Comparison of ENCODE assay signal across 29 cellular contexts in genomic region chr5:172045315-172045632, GRCh38. TPM values are rescaled to one million over a fixed set of nuclear protein-coding genes. Genes with fewer than 3 reads are reported as not detected.
DNase-seq lines count a peak whose midpoint lies in the region; ATAC-seq and TF ChIP-seq lines count a peak whose summit lies in the region.
"Had no signal": no experiment of that assay in that cellular context is flagged by ENCODE, and none has a peak within 500 bp of the region (broad histone marks: within the 10 kb centered on the region; RNA-seq: fewer than 3 reads in every experiment).

No MANE protein-coding gene starts in this region.

- DNase-seq in stimulated activated naive CD8-positive, alpha-beta T cell treated with anti-CD3 and anti-CD28 coated beads, Interleukin-15, Interleukin-2, amounts not matched to agents 100 U/mL and 50 U/mL, for 24 hours: no peak
- DNase-seq in activated CD8-positive, alpha-beta T cell treated with anti-CD3 and anti-CD28 coated beads for 36 hours: no peak
- no peak for DNase-seq in immature natural killer cell
- DNase-seq in NCI-H1105 treated with DMSO at 0.1 percent for 48 hours (lab: John Stamatoyannopoulos, UW): no peak
- DNase-seq in LoVo (ENCODE audit: low spot score): no peak
- DNase-seq: activated CD4-positive, alpha-beta T cell treated with anti-CD3 and anti-CD28 coated beads for 1 hour; activated naive CD4-positive, alpha-beta T cell treated with anti-CD3 and anti-CD28 coated beads for 36 hours; activated T-cell treated with anti-CD3 and anti-CD28 coated beads, Interleukin-2, amount 50 U/mL, for 4 hours; C1 segment of cervical spinal cord; Calu3; colonic mucosa; DND-41; effector memory CD4-positive, alpha-beta T cell; GF-D8; mesenchymal stem cell; NCI-H146; NCI-H446 treated with DMSO at 0.1 percent for 48 hours; NCI-H774; nucleus accumbens; Right ventricle myocardium superior; stimulated activated CD4-positive, alpha-beta T cell treated with anti-CD3 and anti-CD28 coated beads, Interleukin-4, amount 100 ng/mL, for 1 hour; T-helper 2 cell; transverse colon had no signal

- no peak for ATAC-seq in stimulated activated naive CD8-positive, alpha-beta T cell treated with anti-CD3 and anti-CD28 coated beads, Interleukin-15, Interleukin-2, amounts not matched to agents 100 U/mL and 50 U/mL, for 24 hours
- no peak for ATAC-seq in activated CD8-positive, alpha-beta T cell treated with anti-CD3 and anti-CD28 coated beads for 36 hours
- no peak for ATAC-seq in HG03457 (IDR thresholded peaks at IDR 0.05; ENCODE audit: unreplicated experiment)
- ATAC-seq: activated T-cell treated with anti-CD3 and anti-CD28 coated beads, Interleukin-2, amount 50 U/mL, for 4 hours; left lobe of liver; Panc1; sciatic nerve had no signal

- intact Hi-C loops in activated CD8-positive, alpha-beta T cell treated with anti-CD3 and anti-CD28 coated beads for 36 hours (cut with micrococcal nuclease): no loop called here

- CTCF ChIA-PET in activated CD8-positive, alpha-beta T cell treated with anti-CD3 and anti-CD28 coated beads for 36 hours (lab: Charles Lee): interaction anchor here (2.0 kb wide), 1 partner anchor 134 kb away, joined by 13 read pairs; no protein-coding TSS in a partner anchor

- H3K9me3 Mint-ChIP-seq in stimulated activated naive CD8-positive, alpha-beta T cell treated with anti-CD3 and anti-CD28 coated beads, Interleukin-15, Interleukin-2, amounts not matched to agents 100 ng/mL and 50 ng/mL, for 24 hours: no peaks in the 10 kb centered on the region
- no peaks in the 10 kb centered on the region for H3K9me3 Mint-ChIP-seq in activated CD8-positive, alpha-beta T cell treated with anti-CD3 and anti-CD28 coated beads for 36 hours
- no peaks in the 10 kb centered on the region for H3K9me3 Mint-ChIP-seq in immature natural killer cell
- H3K9me3 Mint-ChIP-seq: activated naive CD4-positive, alpha-beta T cell treated with anti-CD3 and anti-CD28 coated beads for 36 hours; activated T-cell treated with anti-CD3 and anti-CD28 coated beads, Interleukin-2, amount 50 U/mL, for 4 hours had no signal

- peaks cover 18% of the 10 kb centered on the region for H3K4me1 Mint-ChIP-seq in stimulated activated naive CD8-positive, alpha-beta T cell treated with anti-CD3 and anti-CD28 coated beads, Interleukin-15, Interleukin-2, amounts not matched to agents 100 ng/mL and 50 ng/mL, for 24 hours (ENCODE audit: low read depth)
- peaks cover 17% of the 10 kb centered on the region for H3K4me1 Mint-ChIP-seq in activated CD8-positive, alpha-beta T cell treated with anti-CD3 and anti-CD28 coated beads for 36 hours (ENCODE audit: low read depth)
- peaks cover 7 to 22% of the 10 kb centered on the region in 2 donors for H3K4me1 Mint-ChIP-seq in immature natural killer cell

- H3K4me3 Mint-ChIP-seq in stimulated activated naive CD8-positive, alpha-beta T cell treated with anti-CD3 and anti-CD28 coated beads, Interleukin-15, Interleukin-2, amounts not matched to agents 100 ng/mL and 50 ng/mL, for 24 hours: no peak overlapping the region
- no peak overlapping the region for H3K4me3 Mint-ChIP-seq in activated CD8-positive, alpha-beta T cell treated with anti-CD3 and anti-CD28 coated beads for 36 hours
- H3K4me3 Mint-ChIP-seq in immature natural killer cell: no peak overlapping the region
- H3K4me3 Mint-ChIP-seq: activated naive CD4-positive, alpha-beta T cell treated with anti-CD3 and anti-CD28 coated beads for 36 hours; activated T-cell treated with anti-CD3 and anti-CD28 coated beads, Interleukin-2, amount 50 U/mL, for 4 hours had no signal

- peaks cover 54% of the 10 kb centered on the region for H3K36me3 Mint-ChIP-seq in stimulated activated naive CD8-positive, alpha-beta T cell treated with anti-CD3 and anti-CD28 coated beads, Interleukin-15, Interleukin-2, amounts not matched to agents 100 ng/mL and 50 ng/mL, for 24 hours (ENCODE audit: low read depth)
- peaks cover 25% of the 10 kb centered on the region for H3K36me3 Mint-ChIP-seq in activated CD8-positive, alpha-beta T cell treated with anti-CD3 and anti-CD28 coated beads for 36 hours (ENCODE audit: low read depth)
- H3K36me3 Mint-ChIP-seq in immature natural killer cell: peaks cover 7 to 61% (median 38%) of the 10 kb centered on the region in 3 donors

- POLR2A ChIA-PET in activated CD8-positive, alpha-beta T cell treated with anti-CD3 and anti-CD28 coated beads for 36 hours (lab: Charles Lee): no interaction called here

- H3K27ac Mint-ChIP-seq in stimulated activated naive CD8-positive, alpha-beta T cell treated with anti-CD3 and anti-CD28 coated beads, Interleukin-15, Interleukin-2, amounts not matched to agents 100 ng/mL and 50 ng/mL, for 24 hours: peak overlapping the region; percentile 23
- H3K27ac Mint-ChIP-seq in activated CD8-positive, alpha-beta T cell treated with anti-CD3 and anti-CD28 coated beads for 36 hours: peak overlapping the region; percentile 67
- peak overlapping the region; percentile 45 to 84 (median 63) for H3K27ac Mint-ChIP-seq in immature natural killer cell
- H3K27ac Mint-ChIP-seq: activated naive CD4-positive, alpha-beta T cell treated with anti-CD3 and anti-CD28 coated beads for 36 hours; progenitor cell of endocrine pancreas had no signal

- H3K27me3 Mint-ChIP-seq in stimulated activated naive CD8-positive, alpha-beta T cell treated with anti-CD3 and anti-CD28 coated beads, Interleukin-15, Interleukin-2, amounts not matched to agents 100 ng/mL and 50 ng/mL, for 24 hours: no peaks in the 10 kb centered on the region
- H3K27me3 Mint-ChIP-seq in activated CD8-positive, alpha-beta T cell treated with anti-CD3 and anti-CD28 coated beads for 36 hours: no peaks in the 10 kb centered on the region
- H3K27me3 Mint-ChIP-seq in immature natural killer cell (ENCODE audit: low read depth in 3 of 3): peaks cover 26 to 65% (median 57%) of the 10 kb centered on the region in 3 donors
- H3K27me3 Mint-ChIP-seq: progenitor cell of endocrine pancreas had no signal

- no peak for TF ChIP-seq CTCF in activated CD8-positive, alpha-beta T cell treated with anti-CD3 and anti-CD28 coated beads for 36 hours (IDR thresholded peaks at IDR 0.05)

RNA-seq across cellular contexts. Expression of gene FBXW11, which starts 38.8 kb away (rescaled TPM):
- total RNA-seq in activated CD8-positive, alpha-beta T cell treated with anti-CD3 and anti-CD28 coated beads for 36 hours: 10 to 100 TPM; 49.3 to 52.6 TPM
- 10 to 100 TPM; 13.6 to 29.1 (median 17.8) TPM for polyA plus RNA-seq in immature natural killer cell
